In genomic region chr16:18594880-18595279, GRCh38 we compare ENCODE assay signal across 8 cellular contexts. TPM values are rescaled to one million over a fixed set of nuclear protein-coding genes. Genes with fewer than 3 reads are reported as not detected.
DNase-seq lines count a peak whose midpoint lies in the region; FAIRE-seq and TF ChIP-seq lines count a peak whose summit lies in the region.
"Not testable (repeated sequence)": the region's sequence is repeated elsewhere in the genome, so short reads cannot be mapped to it uniquely, and the experiment has no call there.

No MANE protein-coding gene starts in this region.

- not testable (repeated sequence) for H4K8ac ChIP-seq in mesenchymal stem cell (ENCODE audit: low read length)

- H2BK12ac ChIP-seq in mesenchymal stem cell (ENCODE audit: low read length in 2 of 2) = not testable (repeated sequence)

- WGBS in mesenchymal stem cell = 56% methylated on average over 5 of the region's 5 CpGs

- H3K4me3 ChIP-seq in MG63; fibroblast of the aortic adventitia (ENCODE audit: low read depth, low read length); mesenchymal stem cell (ENCODE audit: insufficient read depth in 1 of 2, low read depth in 1 of 2, low read length in 2 of 2): not testable (repeated sequence)

- not testable (repeated sequence) for H2AFZ ChIP-seq in mesenchymal stem cell (ENCODE audit: low read depth, low read length)

- H3K4ac ChIP-seq in mesenchymal stem cell (ENCODE audit: low read depth in 1 of 2, low read length in 2 of 2) = not testable (repeated sequence)

- FAIRE-seq in H54 (lab: Jason Lieb, UNC) = not testable (repeated sequence)

- H3K79me1 ChIP-seq in mesenchymal stem cell (replicated peaks; ENCODE audit: low read length, poor library complexity, severe bottlenecking) = not testable (repeated sequence)

- not testable (repeated sequence) for TF ChIP-seq CTCF in fibroblast of the aortic adventitia (IDR thresholded peaks at IDR 0.05; ENCODE audit: insufficient read depth, low read length)

- not testable (repeated sequence) for H3K14ac ChIP-seq in mesenchymal stem cell (ENCODE audit: low read length in 2 of 2)

- not testable (repeated sequence) for H2BK5ac ChIP-seq in mesenchymal stem cell (ENCODE audit: low read depth, low read length, poor library complexity, severe bottlenecking)

- not testable (repeated sequence) for H3K18ac ChIP-seq in mesenchymal stem cell (ENCODE audit: low read depth in 1 of 2, low read length in 2 of 2)

- H3K36me3 ChIP-seq in MG63; mesenchymal stem cell (ENCODE audit: control insufficient read depth in 1 of 2, insufficient read depth in 2 of 2, low read depth in 1 of 2, low read length in 2 of 2): not testable (repeated sequence)

- H3K9me3 ChIP-seq in MG63; mesenchymal stem cell (ENCODE audit: control insufficient read depth, low read length): not testable (repeated sequence)

- not testable (repeated sequence) for H3K23ac ChIP-seq in mesenchymal stem cell (ENCODE audit: low read length in 2 of 2)

- TF ChIP-seq POLR2A in H54 (IDR thresholded peaks at IDR 0.05; ENCODE audit: low read depth, low read length) = not testable (repeated sequence)

- H2AK5ac ChIP-seq in mesenchymal stem cell (ENCODE audit: low read length, severe bottlenecking) = not testable (repeated sequence)

- H3K9ac ChIP-seq in mesenchymal stem cell (ENCODE audit: low read length) = not testable (repeated sequence)

- not testable (repeated sequence) for H2BK120ac ChIP-seq in mesenchymal stem cell (ENCODE audit: low read depth, low read length)

- DNase-seq in EL (peak; percentile 68), H54 (ENCODE audit: insufficient read length, low spot score) (peak; percentile 9), MG63 (peak; percentile 72), SW480 (ENCODE audit: low spot score) (peak; percentile 23), astrocyte of the hippocampus (ENCODE audit: low read depth, low spot score) (peak; percentile 64), fibroblast of the aortic adventitia (ENCODE audit: low read depth) (peak; percentile 55), mesenchymal stem cell (peak; percentile 65), superior temporal gyrus (ENCODE audit: extremely low spot score) (peak; percentile 6)

- not testable (repeated sequence) for H3K27ac ChIP-seq in mesenchymal stem cell (ENCODE audit: low read length, poor library complexity, severe bottlenecking)

- not testable (repeated sequence) for H2BK15ac ChIP-seq in mesenchymal stem cell (ENCODE audit: low read depth, poor library complexity, severe bottlenecking)

- not testable (repeated sequence) for H4K91ac ChIP-seq in mesenchymal stem cell (ENCODE audit: low read length)

- H3K4me1 ChIP-seq in mesenchymal stem cell (ENCODE audit: control insufficient read depth, insufficient read depth, low read depth, low read length) = not testable (repeated sequence)

- H3K4me2 ChIP-seq in mesenchymal stem cell (ENCODE audit: low read length, poor library complexity, severe bottlenecking) = not testable (repeated sequence)

- not testable (repeated sequence) for H3K27me3 ChIP-seq in MG63; mesenchymal stem cell (ENCODE audit: control insufficient read depth in 1 of 2, insufficient read depth in 1 of 2, low read length in 2 of 2)

RNA-seq across cellular contexts. Expression of gene NOMO2, which starts 33.0 kb away (rescaled TPM):
- total RNA-seq in MG63 (2014; rRNA removed; shearing (Covaris generic); ENCODE audit: low replicate concordance) = 197 and 244 TPM in 2 replicates
- 30.3 and 87.0 TPM in 2 replicates for total RNA-seq in fibroblast of the aortic adventitia (ENCODE audit: low replicate concordance)
- polyA plus RNA-seq in mesenchymal stem cell (2013, experiment 1 of 2) = 201 TPM
- 200 TPM for polyA plus RNA-seq in mesenchymal stem cell (2013, experiment 2 of 2)

Comparison
In these comparisons a context has a peak if more than half of its experiments do, and no peak if none do; other contexts are left out.
1. DNase-seq: peak in every context shown above with its lines; median percentile 72 in MG63; 68 in EL; 65 in mesenchymal stem cell; 64 in astrocyte of the hippocampus; 55 in fibroblast of the aortic adventitia; 23 in SW480; 9 in H54; 6 in superior temporal gyrus.